In genomic region chr5:181181650-181182565, GRCh38 we compare ENCODE assay signal across 8 cellular contexts. TPM values are rescaled to one million over a fixed set of nuclear protein-coding genes. Genes with fewer than 3 reads are reported as not detected.
DNase-seq lines count a peak whose midpoint lies in the region; ATAC-seq, FAIRE-seq and TF ChIP-seq lines count a peak whose summit lies in the region.

No MANE protein-coding gene starts in this region.

- H3K27me3 ChIP-seq in HAP-1 (ENCODE audit: low read depth): no peaks in the 10 kb centered on the region
- H3K27me3 ChIP-seq in stomach: peaks cover 0 to 13% (median 0%) of the 10 kb centered on the region in 3 donors

- peak overlapping the region in 1 of 5 donors; percentile 18 for H3K27ac ChIP-seq in stomach

- H3K4me1 Mint-ChIP-seq in activated naive CD8-positive, alpha-beta T cell treated with anti-CD3 and anti-CD28 coated beads, Interleukin-2, amount 50 U/mL, for 24 hours: peaks cover 25% of the 10 kb centered on the region

- TF ChIP-seq CTCF in NB4 (IDR thresholded peaks at IDR 0.05; ENCODE audit: low read depth, low read length) (peak; percentile 70), stomach (IDR thresholded peaks at IDR 0.05) (peak in 5 of 7 experiments; percentile 65 to 86 (median 79))

- H3K9me3 ChIP-seq in HAP-1 (peaks cover 3% of the 10 kb centered on the region; the same call in 1 of the 2 replicates), stomach (no peaks in the 10 kb centered on the region)

- no peaks in the 10 kb centered on the region for H3K36me3 Mint-ChIP-seq in activated naive CD8-positive, alpha-beta T cell treated with anti-CD3 and anti-CD28 coated beads, Interleukin-2, amount 50 U/mL, for 24 hours (ENCODE audit: low read depth)

- in situ Hi-C loops in HAP-1 (cut with MboI; ENCODE audit: low sequenced_read_pairs): no loop called here

- intact Hi-C loops in stomach (cut with DNase I; ENCODE audit: low total_unique reads): no loop called here

- H3K9me3 Mint-ChIP-seq in activated naive CD8-positive, alpha-beta T cell treated with anti-CD3 and anti-CD28 coated beads, Interleukin-2, amount 50 U/mL, for 24 hours: no peaks in the 10 kb centered on the region

- DNase-seq in HAP-1 (ENCODE audit: low spot score in 2 of 2) (peak; percentile 80 to 82), NB4 (ENCODE audit: low read depth) (peak; percentile 77), iPS-NIHi7 (ENCODE audit: extremely low spot score) (peak; percentile 55), stomach (peak; percentile 82), DMS53 (lab: John Stamatoyannopoulos, UW) (no peak)
- DNase-seq in activated naive CD8-positive, alpha-beta T cell treated with anti-CD3 and anti-CD28 coated beads, Interleukin-2, amount 50 U/mL, for 24 hours: peak; percentile 61
- DNase-seq in stimulated activated naive CD4-positive, alpha-beta T cell (lab: John Stamatoyannopoulos, UW): no peak

- no peaks in the 10 kb centered on the region; the same call in 1 of the 2 replicates for H3K4me1 ChIP-seq in HAP-1
- H3K4me1 ChIP-seq in stomach: peaks cover 0 to 32% (median 19%) of the 10 kb centered on the region in 4 donors

- peak; percentile 88 for FAIRE-seq in G401.6 (lab: Jason Lieb, UNC)

- ATAC-seq in activated naive CD8-positive, alpha-beta T cell treated with anti-CD3 and anti-CD28 coated beads, Interleukin-2, amount 50 U/mL, for 24 hours: peak; percentile 72

- H3K4me3 ChIP-seq in HAP-1: no peak overlapping the region
- H3K4me3 ChIP-seq in NB4 (ENCODE audit: low read depth, low read length): no peak overlapping the region
- H3K4me3 ChIP-seq in stomach: no peak overlapping the region

- no peak overlapping the region for H3K4me3 Mint-ChIP-seq in activated naive CD8-positive, alpha-beta T cell treated with anti-CD3 and anti-CD28 coated beads, Interleukin-2, amount 50 U/mL, for 24 hours

- TF ChIP-seq EP300 in stomach (IDR thresholded peaks at IDR 0.05): no peak

- H3K36me3 ChIP-seq in HAP-1 (replicated peaks): no peaks in the 10 kb centered on the region
- H3K36me3 ChIP-seq in stomach: no peaks in the 10 kb centered on the region

- H3K27ac Mint-ChIP-seq in activated naive CD8-positive, alpha-beta T cell treated with anti-CD3 and anti-CD28 coated beads, Interleukin-2, amount 50 U/mL, for 24 hours: no peak overlapping the region

- 40 to 55% (median 43%) methylated on average over 24 to 25 of the region's 25 CpGs for WGBS in stomach, 5 donors

- H3K27me3 Mint-ChIP-seq in activated naive CD8-positive, alpha-beta T cell treated with anti-CD3 and anti-CD28 coated beads, Interleukin-2, amount 50 U/mL, for 24 hours: peaks cover 13% of the 10 kb centered on the region

- TF ChIP-seq POLR2A in NB4 (IDR thresholded peaks at IDR 0.05; ENCODE audit: extremely low read depth, insufficient read length) (no peak), stomach (IDR thresholded peaks at IDR 0.05) (no peak)

RNA-seq across cellular contexts. Expression of gene TRIM7, which starts 23.1 kb away (rescaled TPM):
- total RNA-seq in stomach: 1 to 10 TPM in 3 of 5 donors, under 1 TPM in 1, not detected in 1; 0.45 to 7.5 (median 3.4) TPM
- 10 to 100 TPM in 1 of 3 donors, 1 to 10 TPM in 1, under 1 TPM in 1; 0.93 to 20.4 (median 3.4) TPM for polyA plus RNA-seq in stomach

RNA-seq across cellular contexts. Expression of gene OR2V2, which starts 34.5 kb away (rescaled TPM):
- total RNA-seq in stomach: not detected
- polyA plus RNA-seq in stomach: not detected

RNA-seq across cellular contexts. Expression of gene TRIM41, which starts 41.2 kb away (rescaled TPM):
- 10 to 100 TPM in 4 of 5 donors, 1 to 10 TPM in 1; 2.3 to 70.4 (median 10.3) TPM for total RNA-seq in stomach
- polyA plus RNA-seq in stomach: 10 to 100 TPM; 13.8 to 26.1 (median 18.2) TPM

RNA-seq across cellular contexts. Expression of gene OR2V1, which starts 50.9 kb away (rescaled TPM):
- not detected for total RNA-seq in stomach
- not detected for polyA plus RNA-seq in stomach

Comparison
In these comparisons a context has a peak if more than half of its experiments do, and no peak if none do; other contexts are left out.
1. DNase-seq: peak in HAP-1 (2 of 2), NB4 (single experiment), activated naive CD8-positive, alpha-beta T cell treated with anti-CD3 and anti-CD28 coated beads, Interleukin-2, amount 50 U/mL, for 24 hours (single experiment), iPS-NIHi7 (single experiment) and stomach (single experiment); none in DMS53 (single experiment) and stimulated activated naive CD4-positive, alpha-beta T cell (0 of 6).